Comparison of ENCODE assay signal across 23 cellular contexts in genomic region chr21:27382404-27382803, GRCh38.
"Had no signal": no experiment of that assay in that cellular context is flagged by ENCODE, and none has a peak within 500 bp of the region (broad histone marks: within the 10 kb centered on the region; RNA-seq: fewer than 3 reads in every experiment).

No MANE protein-coding gene starts in this region.

- FAIRE-seq: colon, TTC549 had no signal

- DNase-seq: activated CD4-positive, alpha-beta T cell treated with anti-CD3 and anti-CD28 coated beads for 1 hour; activated CD4-positive, alpha-beta T cell treated with anti-CD3 and anti-CD28 coated beads, Interleukin-2, amount 50 U/mL, for 1 hour; activated CD8-positive, alpha-beta memory T cell treated with anti-CD3 and anti-CD28 coated beads, Interleukin-2, amount 50 U/mL, for 4 hours; activated T-cell treated with anti-CD3 and anti-CD28 coated beads, Interleukin-2, amount 50 U/mL, for 24 hours; aorta; central memory CD4-positive, alpha-beta T cell; esophagus squamous epithelium; foreskin keratinocyte; immature natural killer cell; midbrain; natural killer cell; ovary; stimulated activated CD4-positive, alpha-beta T cell treated with anti-CD3 and anti-CD28 coated beads, Interleukin-1b, Interleukin-23, amount 100 ng/mL, for 48 hours; stimulated activated naive CD8-positive, alpha-beta T cell treated with anti-CD3 and anti-CD28 coated beads, Interleukin-15, amount 100 ng/mL, for 72 hours; T-cell; tibial artery had no signal

- H3K27ac ChIP-seq: esophagus squamous epithelium, foreskin keratinocyte, hepatocyte, ovary, prostate gland, tibial artery had no signal

- H3K27me3 ChIP-seq: esophagus squamous epithelium, foreskin keratinocyte, hepatocyte, ovary, tibial artery had no signal

- H3K4me3 ChIP-seq: esophagus squamous epithelium, hepatocyte, ovary, prostate gland, tibial artery had no signal

- ATAC-seq: activated naive CD4-positive, alpha-beta T cell treated with anti-CD3 and anti-CD28 coated beads, Interleukin-2, amount 50 U/mL, for 72 hours; activated T-helper 17 cell treated with anti-CD3 and anti-CD28 coated beads, Interleukin-2, amount 50 U/mL, for 72 hours; foreskin keratinocyte; left lobe of liver; natural killer cell; stimulated activated naive CD8-positive, alpha-beta T cell treated with anti-CD3 and anti-CD28 coated beads, Interleukin-15, amount 100 ng/mL, for 72 hours; T-cell had no signal
